Comparison of ENCODE assay signal across 19 cellular contexts in genomic region chr16:47519037-47519436, GRCh38. TPM values are rescaled to one million over a fixed set of nuclear protein-coding genes. Genes with fewer than 3 reads are reported as not detected.
DNase-seq lines count a peak whose midpoint lies in the region; TF ChIP-seq lines count a peak whose summit lies in the region.
"Had no signal": no experiment of that assay in that cellular context is flagged by ENCODE, and none has a peak within 500 bp of the region (broad histone marks: within the 10 kb centered on the region; RNA-seq: fewer than 3 reads in every experiment).

No MANE protein-coding gene starts in this region.

- CTCF ChIA-PET in A673 (lab: Charles Lee): no interaction called here

- POLR2A ChIA-PET in A673 (lab: Charles Lee; ENCODE audit: low non-redundant PET): no interaction called here

- no peak overlapping the region for H3K4me3 ChIP-seq in A673 (ENCODE audit: low read depth, low read length, poor library complexity, severe bottlenecking)
- H3K4me3 ChIP-seq: sigmoid colon had no signal

- no TSS peak for BruUV-seq in A673 (replicated peaks; lab: Mats Ljungman, UMichigan)

- no peaks in the 10 kb centered on the region for H3K27me3 ChIP-seq in A673 (replicated peaks; ENCODE audit: insufficient read depth, low read depth, low read length, poor library complexity)
- H3K27me3 ChIP-seq: sigmoid colon had no signal

- peak; percentile 4 for DNase-seq in AG08395 (ENCODE audit: low spot score)
- peak; percentile 10 for DNase-seq in EH (ENCODE audit: low read depth)
- peak; percentile 20 for DNase-seq in amniotic epithelial cell (ENCODE audit: low read depth)
- peak; percentile 49 for DNase-seq in kidney tubule cell (ENCODE audit: low spot score)
- DNase-seq in COR-L47 (lab: John Stamatoyannopoulos, UW): no peak
- DNase-seq in A673 (ENCODE audit: low spot score): no peak
- DNase-seq in NCI-H2196 (lab: John Stamatoyannopoulos, UW; ENCODE audit: unreplicated experiment): no peak
- no peak for DNase-seq in NCI-H2081 (lab: John Stamatoyannopoulos, UW)
- DNase-seq: activated CD4-positive, alpha-beta T cell treated with anti-CD3 and anti-CD28 coated beads for 48 hours; activated CD8-positive, alpha-beta memory T cell treated with anti-CD3 and anti-CD28 coated beads, Interleukin-2, amount 10 ng/mL, durations not matched to agents 7 days and 5 days; CD8-positive, alpha-beta memory T cell; DMS53; NCI-H1092; NCI-H187 treated with DMSO at 0.1 percent for 48 hours; NCI-H226; sigmoid colon; stimulated activated CD4-positive, alpha-beta T cell treated with anti-CD3 and anti-CD28 coated beads, Interleukin-15, amount 100 ng/mL, for 24 hours; trophoblast cell had no signal

- no peaks in the 10 kb centered on the region for H3K4me1 ChIP-seq in A673 (ENCODE audit: insufficient read depth, low read length, poor library complexity, severe bottlenecking)

- intact Hi-C loops in A673 (cut with micrococcal nuclease; ENCODE audit: unreplicated experiment): no loop called here

- TF ChIP-seq CTCF in A673 (conservative IDR thresholded peaks at IDR 0.05; ENCODE audit: low read depth, low read length): no peak

- H3K27ac ChIP-seq in A673 (ENCODE audit: low read depth, low read length, poor library complexity, severe bottlenecking): no peak overlapping the region
- H3K27ac ChIP-seq: RWPE1, sigmoid colon had no signal

- no peaks in the 10 kb centered on the region for H3K9me3 ChIP-seq in A673 (ENCODE audit: low read depth, low read length, poor library complexity, severe bottlenecking)
- H3K9me3 ChIP-seq: sigmoid colon had no signal

- peaks cover 7% of the 10 kb centered on the region for H3K36me3 ChIP-seq in A673 (ENCODE audit: insufficient read depth, low read length, poor library complexity, severe bottlenecking)

RNA-seq across cellular contexts. Expression of gene PHKB, which starts 57.9 kb away (rescaled TPM):
- 50.6 and 62.4 TPM in 2 replicates for total RNA-seq in A673 (2021)

RNA-seq across cellular contexts. Expression of gene ITFG1, which starts 58.2 kb away (rescaled TPM):
- total RNA-seq in A673 (2021): 39.6 and 40.1 TPM in 2 replicates

Comparison
In these comparisons a context has a peak if more than half of its experiments do, and no peak if none do; other contexts are left out.
1. DNase-seq: peak in AG08395 (single experiment), EH (single experiment), amniotic epithelial cell (single experiment) and kidney tubule cell (single experiment); none in COR-L47 (single experiment), A673 (single experiment), NCI-H2196 (single experiment) and NCI-H2081 (0 of 2).